In the genomic region with DNA sequence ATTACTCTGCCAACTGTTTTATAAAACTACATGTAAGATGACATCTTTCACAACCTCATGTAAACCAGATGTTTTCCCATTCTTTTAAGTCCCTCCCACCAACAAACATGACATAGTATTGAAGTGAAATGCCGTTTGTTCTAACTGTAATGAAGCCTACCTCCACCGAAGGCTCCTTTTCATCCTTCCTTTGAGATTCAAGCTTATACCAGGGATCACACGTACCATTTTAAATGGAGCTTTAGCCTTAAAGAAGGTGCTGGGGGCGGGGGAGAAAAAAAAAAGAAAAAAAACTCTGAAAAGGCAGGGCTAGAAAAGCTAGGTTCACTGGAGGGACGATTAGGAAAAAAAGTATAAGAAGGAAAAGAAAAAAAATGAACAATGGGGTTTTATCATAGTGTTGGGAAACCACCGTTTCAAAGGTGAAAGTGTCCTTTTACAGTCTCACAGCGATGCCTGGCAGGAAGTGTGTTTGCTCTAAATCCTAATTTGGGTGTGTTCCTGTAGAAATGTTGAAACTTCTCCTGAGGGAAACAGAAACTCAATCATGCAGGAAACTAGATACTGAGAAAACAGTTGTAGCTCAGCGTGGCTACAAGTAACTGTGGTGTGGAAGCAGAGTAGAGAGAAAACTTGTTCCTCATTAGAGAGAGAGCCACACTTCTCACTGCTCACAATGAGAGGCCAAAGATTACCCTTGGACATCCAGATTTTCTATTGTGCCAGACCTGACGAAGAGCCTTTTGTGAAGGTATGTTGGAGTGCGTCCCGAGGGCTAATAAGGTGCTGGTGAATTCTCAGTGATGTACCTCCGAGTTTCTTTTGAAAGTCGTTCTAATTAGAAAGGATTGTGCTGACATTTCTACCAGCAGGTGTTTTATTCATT, we compare ENCODE assay signal across 8 cellular contexts. TPM values are rescaled to one million over a fixed set of nuclear protein-coding genes. Genes with fewer than 3 reads are reported as not detected.
A peak's percentile ranks its signal among the peaks of the same experiment; 100 is the strongest.
DNase-seq lines count a peak whose midpoint lies in the region; ATAC-seq and TF ChIP-seq lines count a peak whose summit lies in the region.

No MANE protein-coding gene starts in this region.

- peak overlapping the region; percentile 76 for H2AFZ ChIP-seq in mammary epithelial cell (ENCODE audit: low read depth, low read length)

- in situ Hi-C loops in mammary epithelial cell (cut with MboI; ENCODE audit: low sequenced_read_pairs in 2 of 2), result no loop called here

- H3K27ac ChIP-seq in SJSA1 (peak overlapping the region; percentile 71), mammary epithelial cell (ENCODE audit: insufficient read depth, low read depth, low read length) (peak overlapping the region; percentile 97), liver (ENCODE audit: low read depth in 1 of 2, low read length in 2 of 2) (peak overlapping the region; percentile 90 to 97)

- peak overlapping the region; percentile 98 for H3K9ac ChIP-seq in mammary epithelial cell (ENCODE audit: insufficient read depth, low read length)
- peak overlapping the region; percentile 90 to 98 for H3K9ac ChIP-seq in liver (ENCODE audit: low read depth in 1 of 2, low read length in 2 of 2)

- dilution Hi-C loops in mammary epithelial cell (cut with HindIII; ENCODE audit: low sequenced_read_pairs), result no loop called here

- TF ChIP-seq RAD21 in liver (IDR thresholded peaks at IDR 0.05), result peak; percentile 46 to 53

- H3K9me3 ChIP-seq in SJSA1 (replicated peaks) (no peaks in the 10 kb centered on the region), mammary epithelial cell (replicated peaks; ENCODE audit: insufficient read depth, low read length) (no peaks in the 10 kb centered on the region), liver (ENCODE audit: control insufficient read depth in 4 of 4, low read length in 3 of 4) (no peaks in the 10 kb centered on the region)

- CTCF ChIA-PET in mammary epithelial cell (lab: Charles Lee; ENCODE audit: low non-redundant PET), result interaction anchor here (0.6 kb wide), 1 partner anchor 165 kb away, joined by 3 read pairs; no protein-coding TSS in a partner anchor

- ATAC-seq in GM21367 (IDR thresholded peaks at IDR 0.05; ENCODE audit: unreplicated experiment) (peak; percentile 96), HG03575 (IDR thresholded peaks at IDR 0.05; ENCODE audit: extremely low read depth, insufficient number of reproducible peaks, low FRiP score, unreplicated experiment) (peak; percentile 97)

- peak overlapping the region; percentile 26 for H3K4me3 ChIP-seq in SJSA1
- H3K4me3 ChIP-seq in mammary epithelial cell (replicated peaks in 1 of 3; ENCODE audit: insufficient read depth in 1 of 3, low read depth in 2 of 3, low read length in 3 of 3), result peak overlapping the region; percentile 37 to 52 (median 51)
- peak overlapping the region; percentile 61 to 73 (median 68) for H3K4me3 ChIP-seq in liver (ENCODE audit: low read depth in 1 of 3, low read length in 3 of 3)

- peak overlapping the region; percentile 66 for H3K4me2 ChIP-seq in mammary epithelial cell (ENCODE audit: insufficient read depth, low read depth, low read length)

- H3K36me3 ChIP-seq in SJSA1 (no peaks in the 10 kb centered on the region; the same call in 1 of the 2 replicates), mammary epithelial cell (ENCODE audit: insufficient read depth, low read length) (peaks cover 5% of the 10 kb centered on the region), liver (ENCODE audit: control insufficient read depth in 4 of 4, insufficient read depth in 3 of 4, low read depth in 1 of 4, low read length in 3 of 4) (peaks cover 4 to 59% (median 32%) of the 10 kb centered on the region in 4 donors)

- H3K4me1 ChIP-seq in SJSA1 (replicated peaks) (peaks cover 20% of the 10 kb centered on the region), mammary epithelial cell (ENCODE audit: insufficient read depth, low read length) (peaks cover 26% of the 10 kb centered on the region), liver (ENCODE audit: control insufficient read depth in 4 of 4, insufficient read depth in 4 of 4, low read length in 3 of 4) (peaks cover 0 to 24% (median 9%) of the 10 kb centered on the region in 4 donors)

- BruUV-seq in mammary epithelial cell (replicated peaks; lab: Mats Ljungman, UMichigan), result TSS peak; percentile 75

- H3K27me3 ChIP-seq in SJSA1 (replicated peaks) (no peaks in the 10 kb centered on the region), mammary epithelial cell (ENCODE audit: insufficient read depth, low read length) (no peaks in the 10 kb centered on the region), liver (ENCODE audit: control insufficient read depth in 4 of 4, insufficient read depth in 4 of 4, low read length in 3 of 4) (no peaks in the 10 kb centered on the region)

- DNase-seq in EL (peak; percentile 84), SJSA1 (ENCODE audit: low read depth in 1 of 2, low spot score in 2 of 2) (peak in 1 of 2 experiments; percentile 57), mammary epithelial cell (peak; percentile 96), NCI-H1105 treated with DMSO at 0.1 percent for 48 hours (lab: John Stamatoyannopoulos, UW) (no peak)
- peak; percentile 9 to 30 for DNase-seq in stimulated activated CD8-positive, alpha-beta memory T cell treated with anti-CD3 and anti-CD28 coated beads, Interleukin-7, amount 100 ng/mL, for 4 hours (ENCODE audit: low read depth in 2 of 2)

- intact Hi-C loops in mammary epithelial cell (cut with micrococcal nuclease), result loop anchor here (1.0 to 2.0 kb wide), 2 partner anchors 38 to 139 kb away; partner anchors contain the start of gene HINT3

- 3% methylated on average over 13 of the region's 13 CpGs for WGBS in mammary epithelial cell (ENCODE audit: low coverage, missing lambda C conversion rate)
- 14% methylated on average over 13 of the region's 13 CpGs for WGBS in liver

- H3K79me2 ChIP-seq in mammary epithelial cell (ENCODE audit: insufficient read depth, low read length), result peaks cover 10% of the 10 kb centered on the region

- no peak for TF ChIP-seq CTCF in mammary epithelial cell (conservative IDR thresholded peaks at IDR 0.05 in 1 of 2, IDR thresholded peaks at IDR 0.05 in 1 of 2; ENCODE audit: extremely low read depth in 1 of 2, insufficient read depth in 1 of 2, low read depth in 1 of 2, low read length in 2 of 2)
- no peak for TF ChIP-seq CTCF in liver (IDR thresholded peaks at IDR 0.05; ENCODE audit: low read depth, low read length, missing input control)

- H4K20me1 ChIP-seq in mammary epithelial cell (ENCODE audit: insufficient read depth, low read length), result no peaks in the 10 kb centered on the region

TF ChIP-seq in liver, 16 proteins besides CTCF, POLR2A, EP300 and RAD21 (continues in another document):
- TF ChIP-seq HNF4G (IDR thresholded peaks at IDR 0.05), result no peak
- peak; percentile 40 for TF ChIP-seq NR2F2 (IDR thresholded peaks at IDR 0.05)
- TF ChIP-seq ATF3 (IDR thresholded peaks at IDR 0.05), result no peak
- TF ChIP-seq JUND (IDR thresholded peaks at IDR 0.05), result peak in 1 of 2 donors; percentile 78
- TF ChIP-seq ZBTB33 (IDR thresholded peaks at IDR 0.05), result peak; percentile 56
- TF ChIP-seq FOXA2 (IDR thresholded peaks at IDR 0.05), result peak; percentile 52
- TF ChIP-seq EGR1 (IDR thresholded peaks at IDR 0.05; ENCODE audit: low read depth in 2 of 2), result peak in 1 of 2 donors; percentile 95
- peak; percentile 49 to 85 for TF ChIP-seq RXRA (IDR thresholded peaks at IDR 0.05)
- TF ChIP-seq FOXA1 (IDR thresholded peaks at IDR 0.05), result peak; percentile 72
- TF ChIP-seq, protein P1, sequence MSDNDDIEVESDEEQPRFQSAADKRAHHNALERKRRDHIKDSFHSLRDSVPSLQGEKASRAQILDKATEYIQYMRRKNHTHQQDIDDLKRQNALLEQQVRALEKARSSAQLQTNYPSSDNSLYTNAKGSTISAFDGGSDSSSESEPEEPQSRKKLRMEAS (IDR thresholded peaks at IDR 0.05), result peak; percentile 99
- peak; percentile 94 for TF ChIP-seq TAF1 (conservative IDR thresholded peaks at IDR 0.05)
- TF ChIP-seq HNF4A (conservative IDR thresholded peaks at IDR 0.05), result peak; percentile 68 to 82
- peak; percentile 66 for TF ChIP-seq SP1 (IDR thresholded peaks at IDR 0.05)
- TF ChIP-seq GABPA (IDR thresholded peaks at IDR 0.05 in 1 of 2, conservative IDR thresholded peaks at IDR 0.05 in 1 of 2), result peak in 1 of 2 donors; percentile 61

RNA-seq across cellular contexts. Expression of gene HINT3, which starts 37.6 kb away (rescaled TPM):
- total RNA-seq in SJSA1 (2014; rRNA removed; shearing (Covaris generic)), result 16.9 and 26.2 TPM in 2 replicates
- total RNA-seq in mammary epithelial cell, result 10 to 100 TPM; 13.3 to 23.5 TPM
- polyA plus RNA-seq in mammary epithelial cell, result 0.94 TPM
- 0.93 TPM for polyA minus RNA-seq in mammary epithelial cell
- 10 to 100 TPM; 12.1 to 17.4 TPM for total RNA-seq in liver
- polyA plus RNA-seq in liver, result 1 to 10 TPM; 5.6 to 9.2 TPM
